In the genomic region with DNA sequence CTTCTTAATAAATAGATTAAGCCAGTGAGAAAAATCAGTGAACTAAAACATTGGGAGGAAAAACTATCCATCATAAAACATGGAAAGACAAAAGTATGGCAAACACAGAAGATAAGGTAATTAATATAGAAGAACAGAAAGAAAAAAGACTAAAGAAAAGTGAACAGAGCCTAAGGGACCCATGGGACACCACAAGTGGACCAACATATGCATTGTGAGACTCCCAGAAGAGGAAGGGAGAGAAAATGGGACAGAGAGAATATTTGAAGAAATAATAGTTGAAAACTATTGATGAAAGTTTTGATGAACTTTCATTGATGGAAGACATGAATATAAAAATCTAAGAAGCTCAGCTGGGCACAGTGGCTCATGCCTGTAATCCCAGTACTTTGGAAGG, we compare ENCODE assay signal across 30 cellular contexts.
DNase-seq lines count a peak whose midpoint lies in the region; ATAC-seq, FAIRE-seq and TF ChIP-seq lines count a peak whose summit lies in the region.
"Had no signal": no experiment of that assay in that cellular context is flagged by ENCODE, and none has a peak within 500 bp of the region (broad histone marks: within the 10 kb centered on the region; RNA-seq: fewer than 3 reads in every experiment).

No MANE protein-coding gene starts in this region.

- no peak overlapping the region for H2AFZ ChIP-seq in HepG2 (ENCODE audit: low read length)

- H3K27me3 ChIP-seq in HepG2 (ENCODE audit: control insufficient read depth in 1 of 2, insufficient read depth in 2 of 2, low read length in 2 of 2), result no peaks in the 10 kb centered on the region
- H3K27me3 ChIP-seq in right lobe of liver, result no peaks in the 10 kb centered on the region
- H3K27me3 ChIP-seq: BE2C; BLaER1; BLaER1 treated with 17β-estradiol and CSF1 and Interleukin-3, amounts not matched to agents 10 nM and 100 nM had no signal

- BruUV-seq in HepG2 (replicated peaks; lab: Mats Ljungman, UMichigan), result no TSS peak

- CTCF ChIA-PET in HepG2 (lab: Yijun Ruan, JAX; ENCODE audit: low intra/inter-chr PET ratio, low total read pairs), result no interaction called here
- CTCF ChIA-PET in HEK293 (lab: Yijun Ruan, JAX), result no interaction called here

- intact Hi-C loops in HepG2 (cut with micrococcal nuclease; ENCODE audit: unreplicated experiment), result no loop called here
- intact Hi-C loops in right lobe of liver (cut with DNase I), result no loop called here

- H3K4me2 ChIP-seq in HepG2 (ENCODE audit: low read depth, low read length), result no peak overlapping the region
- H3K4me2 ChIP-seq: A549; BLaER1; BLaER1 treated with 17β-estradiol and CSF1 and Interleukin-3, amounts not matched to agents 10 nM and 100 nM had no signal

- TF ChIP-seq RAD21 in HepG2 (CRISPR knock-in tag; IDR thresholded peaks at IDR 0.05), result no peak

- TF ChIP-seq CTCF in HepG2 (CRISPR knock-in tag; IDR thresholded peaks at IDR 0.05) (no peak), right lobe of liver (IDR thresholded peaks at IDR 0.05) (no peak), HEK293 (tag by site-specific recombination; IDR thresholded peaks at IDR 0.05) (no peak)

- no peak for ATAC-seq in HepG2
- no peak for ATAC-seq in right lobe of liver
- ATAC-seq: A549; CD8-positive, alpha-beta T cell had no signal

- H3K79me2 ChIP-seq in HepG2 (ENCODE audit: insufficient read depth, low read length), result no peaks in the 10 kb centered on the region

- H3K9ac ChIP-seq in HepG2 (ENCODE audit: insufficient read depth, low read depth, low read length), result no peak overlapping the region
- H3K9ac ChIP-seq: BLaER1; BLaER1 treated with 17β-estradiol and CSF1 and Interleukin-3, amounts not matched to agents 10 nM and 100 nM had no signal

- no peak for FAIRE-seq in HepG2 (lab: Jason Lieb, UNC)
- FAIRE-seq: A204.1, A549, D721Med had no signal

- H3K4me3 ChIP-seq in HepG2 (replicated peaks in 1 of 3; ENCODE audit: insufficient read depth in 1 of 3, low read depth in 2 of 3, low read length in 3 of 3), result no peak overlapping the region
- no peak overlapping the region for H3K4me3 ChIP-seq in right lobe of liver
- no peak overlapping the region for H3K4me3 ChIP-seq in HEK293 (ENCODE audit: low read depth, low read length)
- H3K4me3 ChIP-seq: A549; BLaER1; BLaER1 treated with 17β-estradiol and CSF1 and Interleukin-3, amounts not matched to agents 10 nM and 100 nM had no signal

- POLR2A ChIA-PET in HepG2 (lab: Yijun Ruan, JAX) (no interaction called here), HEK293 (lab: Yijun Ruan, JAX) (no interaction called here)

- peaks cover 10% of the 10 kb centered on the region for H3K9me3 ChIP-seq in HepG2 (ENCODE audit: low read length)
- H3K9me3 ChIP-seq in right lobe of liver, result no peaks in the 10 kb centered on the region
- no peaks in the 10 kb centered on the region for H3K9me3 ChIP-seq in HEK293 (ENCODE audit: control insufficient read depth, insufficient read depth, low read depth, low read length)
- H3K9me3 ChIP-seq: A549, BE2C, Caco-2 had no signal

- H3K4me1 ChIP-seq in HepG2 (ENCODE audit: insufficient read depth, low read length) (peaks cover 40% of the 10 kb centered on the region), right lobe of liver (peaks cover 0 to 27% (median 10%) of the 10 kb centered on the region in 4 donors), HEK293 (ENCODE audit: control insufficient read depth, insufficient read depth, low read length) (no peaks in the 10 kb centered on the region)
- H3K4me1 ChIP-seq: A549; BE2C; BLaER1; BLaER1 treated with 17β-estradiol and CSF1 and Interleukin-3, amounts not matched to agents 10 nM and 100 nM; Caco-2 had no signal

- no peaks in the 10 kb centered on the region for H4K20me1 ChIP-seq in HepG2 (ENCODE audit: insufficient read depth, low read length)
- H4K20me1 ChIP-seq: BLaER1; BLaER1 treated with 17β-estradiol and CSF1 and Interleukin-3, amounts not matched to agents 10 nM and 100 nM had no signal

- no peaks in the 10 kb centered on the region for H3K36me3 ChIP-seq in HepG2 (replicated peaks in 1 of 2; ENCODE audit: control insufficient read depth in 1 of 2, insufficient read depth in 2 of 2, low read length in 2 of 2)
- H3K36me3 ChIP-seq in right lobe of liver, result no peaks in the 10 kb centered on the region
- no peaks in the 10 kb centered on the region for H3K36me3 ChIP-seq in HEK293 (ENCODE audit: control insufficient read depth in 2 of 2, insufficient read depth in 1 of 2, low read length in 2 of 2)
- H3K36me3 ChIP-seq: BE2C; BLaER1; BLaER1 treated with 17β-estradiol and CSF1 and Interleukin-3, amounts not matched to agents 10 nM and 100 nM had no signal

- DNase-seq in HepG2 (ENCODE audit: low spot score) (no peak), right lobe of liver (no peak)
- no peak for DNase-seq in activated effector memory CD4-positive, alpha-beta T cell treated with anti-CD3 and anti-CD28 coated beads, Interleukin-2, amount 50 U/mL, for 16 hours
- DNase-seq: 8988T; ACHN; AML-193; BE2C; C1 segment of cervical spinal cord; Caco-2; Calu3; CD4-positive, alpha-beta memory T cell; CD4-positive, alpha-beta T cell; CD4-positive, CD25-positive, alpha-beta regulatory T cell; CD8-positive, alpha-beta memory T cell; CD8-positive, alpha-beta T cell; COR-L47; DMS 273 treated with DMSO at 0.1 percent for 48 hours; DMS153; DMS53; DMS79; DMS79 treated with DMSO at 0.1 percent for 48 hours; DND-41; EL had no signal

- H3K27ac ChIP-seq in HepG2 (ENCODE audit: extremely low read length, insufficient read depth, low read length) (no peak overlapping the region), right lobe of liver (no peak overlapping the region), HEK293 (ENCODE audit: extremely low read depth, low read depth, low read length) (no peak overlapping the region)
- H3K27ac ChIP-seq: A549; BLaER1; BLaER1 treated with 17β-estradiol and CSF1 and Interleukin-3, amounts not matched to agents 10 nM and 100 nM; C4-2B had no signal

- TF ChIP-seq POLR2A in HepG2 (IDR thresholded peaks at IDR 0.05; ENCODE audit: insufficient read depth in 1 of 2, low read depth in 2 of 2, low read length in 2 of 2) (no peak), right lobe of liver (IDR thresholded peaks at IDR 0.05) (no peak)

- in situ Hi-C loops in HepG2 (cut with HindIII; ENCODE audit: extremely low pct_ligation_motif_present, low pct_unique_long_range_greater_than_20kb), result no loop called here

- no peak for TF ChIP-seq EP300 in HepG2 (IDR thresholded peaks at IDR 0.05; ENCODE audit: low read depth in 2 of 2, low read length in 2 of 2)
- TF ChIP-seq EP300 in HepG2 (CRISPR knock-in tag; IDR thresholded peaks at IDR 0.05; ENCODE audit: borderline replicate concordance), result no peak

TF ChIP-seq in HepG2, 621 proteins besides CTCF, POLR2A, EP300 and RAD21:
- no peak for TF ChIP-seq HNRNPH1 (optimal IDR thresholded peaks at IDR 0.05; ENCODE audit: low read depth, low read length)
- TF ChIP-seq ZNF709 (CRISPR knock-in tag; IDR thresholded peaks at IDR 0.05), result peak; percentile 96; the same call in 1 of the 2 replicates

TF ChIP-seq in HEK293, 187 proteins besides CTCF, POLR2A, EP300 and RAD21:
- TF ChIP-seq ZNF335 (tag by site-specific recombination; conservative IDR thresholded peaks at IDR 0.05) (no peak), ZNF404 (tag by site-specific recombination; IDR thresholded peaks at IDR 0.05) (no peak), ZNF558 (tag by site-specific recombination; IDR thresholded peaks at IDR 0.05) (peak; percentile 79; the same call in 1 of the 2 replicates)
TF ChIP-seq in HEK293: peak in this region for 1.
